Comparison of ENCODE assay signal across 1 cellular context in genomic region chr3:122794779-122795673, GRCh38.
A peak's percentile ranks its signal among the peaks of the same experiment; 100 is the strongest.
TF ChIP-seq lines count a peak whose summit lies in the region.

A gene with protein sequence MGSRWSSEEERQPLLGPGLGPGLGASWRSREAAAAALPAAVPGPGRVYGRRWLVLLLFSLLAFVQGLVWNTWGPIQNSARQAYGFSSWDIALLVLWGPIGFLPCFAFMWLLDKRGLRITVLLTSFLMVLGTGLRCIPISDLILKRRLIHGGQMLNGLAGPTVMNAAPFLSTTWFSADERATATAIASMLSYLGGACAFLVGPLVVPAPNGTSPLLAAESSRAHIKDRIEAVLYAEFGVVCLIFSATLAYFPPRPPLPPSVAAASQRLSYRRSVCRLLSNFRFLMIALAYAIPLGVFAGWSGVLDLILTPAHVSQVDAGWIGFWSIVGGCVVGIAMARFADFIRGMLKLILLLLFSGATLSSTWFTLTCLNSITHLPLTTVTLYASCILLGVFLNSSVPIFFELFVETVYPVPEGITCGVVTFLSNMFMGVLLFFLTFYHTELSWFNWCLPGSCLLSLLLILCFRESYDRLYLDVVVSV (plus strand): TSS chr3:122795069. CDS start chr3:122795193, 124 bp downstream.

TF ChIP-seq in HEK293, 187 proteins besides CTCF, POLR2A, EP300 and RAD21 (continued from another document and continues in another):
- TF ChIP-seq ZNF645 (tag by site-specific recombination; IDR thresholded peaks at IDR 0.05) (no peak), ZNF146 (tag by site-specific recombination; IDR thresholded peaks at IDR 0.05) (0 out of 2 replicates have a peak, but pooled peaks have one; percentile 4), ZNF19 (tag by site-specific recombination; IDR thresholded peaks at IDR 0.05; ENCODE audit: low read depth) (no peak), ZNF514 (tag by site-specific recombination; IDR thresholded peaks at IDR 0.05) (no peak), ZNF48 (tag by site-specific recombination; IDR thresholded peaks at IDR 0.05) (no peak), ZIC2 (tag by site-specific recombination; IDR thresholded peaks at IDR 0.05) (peak; percentile 73), ZSCAN18 (tag by site-specific recombination; IDR thresholded peaks at IDR 0.05) (no peak), ZNF114 (tag by site-specific recombination; IDR thresholded peaks at IDR 0.05) (no peak), KLF7 (tag by site-specific recombination; IDR thresholded peaks at IDR 0.05; ENCODE audit: borderline replicate concordance) (no peak), ZNF2 (tag by site-specific recombination; IDR thresholded peaks at IDR 0.05) (no peak), ZNF549 (tag by site-specific recombination; IDR thresholded peaks at IDR 0.05) (no peak), KLF9 (tag by site-specific recombination; IDR thresholded peaks at IDR 0.05; ENCODE audit: low read depth) (peak; percentile 54), ZNF211 (tag by site-specific recombination; IDR thresholded peaks at IDR 0.05; ENCODE audit: low read depth) (no peak), SP7 (tag by site-specific recombination; IDR thresholded peaks at IDR 0.05) (no peak; the same call in none of the 2 replicates), SETDB1 (IDR thresholded peaks at IDR 0.05; ENCODE audit: insufficient read length, low read length) (no peak), TCF7L2 (IDR thresholded peaks at IDR 0.05; ENCODE audit: borderline replicate concordance, low read depth, low read length) (no peak), ZBTB21 (tag by site-specific recombination; IDR thresholded peaks at IDR 0.05) (0 out of 2 replicates have a peak, but pooled peaks have one; percentile 80), SP2 (tag by site-specific recombination; IDR thresholded peaks at IDR 0.05) (peak; percentile 85), ZNF623 (tag by site-specific recombination; IDR thresholded peaks at IDR 0.05) (no peak), ZNF548 (tag by site-specific recombination; IDR thresholded peaks at IDR 0.05) (no peak), ZNF560 (tag by site-specific recombination; IDR thresholded peaks at IDR 0.05; ENCODE audit: borderline replicate concordance) (no peak), ZNF76 (tag by site-specific recombination; IDR thresholded peaks at IDR 0.05; ENCODE audit: borderline replicate concordance, low read depth) (no peak; the same call in 1 of the 2 replicates), ZNF10 (tag by site-specific recombination; IDR thresholded peaks at IDR 0.05) (no peak), ZNF121 (tag by site-specific recombination; IDR thresholded peaks at IDR 0.05) (no peak), ZNF610 (tag by site-specific recombination; IDR thresholded peaks at IDR 0.05; ENCODE audit: borderline replicate concordance) (no peak), ZNF350 (tag by site-specific recombination; IDR thresholded peaks at IDR 0.05) (no peak), ZNF16 (tag by site-specific recombination; IDR thresholded peaks at IDR 0.05; ENCODE audit: low read depth) (no peak), ZNF292 (tag by site-specific recombination; IDR thresholded peaks at IDR 0.05; ENCODE audit: borderline replicate concordance, low read depth) (no peak), ZNF707 (tag by site-specific recombination; IDR thresholded peaks at IDR 0.05) (no peak), ZNF843 (tag by site-specific recombination; IDR thresholded peaks at IDR 0.05) (no peak), ZNF362 (tag by site-specific recombination; IDR thresholded peaks at IDR 0.05) (no peak), ZFP3 (tag by site-specific recombination; IDR thresholded peaks at IDR 0.05; ENCODE audit: low read depth) (no peak), ZNF423 (tag by site-specific recombination; IDR thresholded peaks at IDR 0.05) (no peak; the same call in 1 of the 2 replicates), MZF1 (tag by site-specific recombination; IDR thresholded peaks at IDR 0.05; ENCODE audit: borderline replicate concordance) (no peak), ZNF280C (tag by site-specific recombination; IDR thresholded peaks at IDR 0.05) (no peak), ZNF596 (tag by site-specific recombination; IDR thresholded peaks at IDR 0.05) (no peak), ZNF23 (tag by site-specific recombination; IDR thresholded peaks at IDR 0.05; ENCODE audit: borderline replicate concordance) (no peak), ZFHX2 (tag by site-specific recombination; conservative IDR thresholded peaks at IDR 0.05) (no peak), ZNF133 (tag by site-specific recombination; IDR thresholded peaks at IDR 0.05) (no peak), ZNF561 (tag by site-specific recombination; IDR thresholded peaks at IDR 0.05; ENCODE audit: borderline replicate concordance) (peak; percentile 43; the same call in 1 of the 2 replicates), YY1 (tag by site-specific recombination; IDR thresholded peaks at IDR 0.05) (no peak), PRDM6 (tag by site-specific recombination; IDR thresholded peaks at IDR 0.05) (no peak)
- TF ChIP-seq, protein P1, sequence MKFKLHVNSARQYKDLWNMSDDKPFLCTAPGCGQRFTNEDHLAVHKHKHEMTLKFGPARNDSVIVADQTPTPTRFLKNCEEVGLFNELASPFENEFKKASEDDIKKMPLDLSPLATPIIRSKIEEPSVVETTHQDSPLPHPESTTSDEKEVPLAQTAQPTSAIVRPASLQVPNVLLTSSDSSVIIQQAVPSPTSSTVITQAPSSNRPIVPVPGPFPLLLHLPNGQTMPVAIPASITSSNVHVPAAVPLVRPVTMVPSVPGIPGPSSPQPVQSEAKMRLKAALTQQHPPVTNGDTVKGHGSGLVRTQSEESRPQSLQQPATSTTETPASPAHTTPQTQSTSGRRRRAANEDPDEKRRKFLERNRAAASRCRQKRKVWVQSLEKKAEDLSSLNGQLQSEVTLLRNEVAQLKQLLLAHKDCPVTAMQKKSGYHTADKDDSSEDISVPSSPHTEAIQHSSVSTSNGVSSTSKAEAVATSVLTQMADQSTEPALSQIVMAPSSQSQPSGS (tag by site-specific recombination; IDR thresholded peaks at IDR 0.05; ENCODE audit: low read depth) = no peak
- TF ChIP-seq, protein P2, sequence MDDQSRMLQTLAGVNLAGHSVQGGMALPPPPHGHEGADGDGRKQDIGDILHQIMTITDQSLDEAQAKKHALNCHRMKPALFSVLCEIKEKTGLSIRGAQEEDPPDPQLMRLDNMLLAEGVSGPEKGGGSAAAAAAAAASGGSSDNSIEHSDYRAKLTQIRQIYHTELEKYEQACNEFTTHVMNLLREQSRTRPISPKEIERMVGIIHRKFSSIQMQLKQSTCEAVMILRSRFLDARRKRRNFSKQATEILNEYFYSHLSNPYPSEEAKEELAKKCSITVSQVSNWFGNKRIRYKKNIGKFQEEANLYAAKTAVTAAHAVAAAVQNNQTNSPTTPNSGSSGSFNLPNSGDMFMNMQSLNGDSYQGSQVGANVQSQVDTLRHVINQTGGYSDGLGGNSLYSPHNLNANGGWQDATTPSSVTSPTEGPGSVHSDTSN (CRISPR knock-in tag; IDR thresholded peaks at IDR 0.05) = no peak
- TF ChIP-seq, protein P3, sequence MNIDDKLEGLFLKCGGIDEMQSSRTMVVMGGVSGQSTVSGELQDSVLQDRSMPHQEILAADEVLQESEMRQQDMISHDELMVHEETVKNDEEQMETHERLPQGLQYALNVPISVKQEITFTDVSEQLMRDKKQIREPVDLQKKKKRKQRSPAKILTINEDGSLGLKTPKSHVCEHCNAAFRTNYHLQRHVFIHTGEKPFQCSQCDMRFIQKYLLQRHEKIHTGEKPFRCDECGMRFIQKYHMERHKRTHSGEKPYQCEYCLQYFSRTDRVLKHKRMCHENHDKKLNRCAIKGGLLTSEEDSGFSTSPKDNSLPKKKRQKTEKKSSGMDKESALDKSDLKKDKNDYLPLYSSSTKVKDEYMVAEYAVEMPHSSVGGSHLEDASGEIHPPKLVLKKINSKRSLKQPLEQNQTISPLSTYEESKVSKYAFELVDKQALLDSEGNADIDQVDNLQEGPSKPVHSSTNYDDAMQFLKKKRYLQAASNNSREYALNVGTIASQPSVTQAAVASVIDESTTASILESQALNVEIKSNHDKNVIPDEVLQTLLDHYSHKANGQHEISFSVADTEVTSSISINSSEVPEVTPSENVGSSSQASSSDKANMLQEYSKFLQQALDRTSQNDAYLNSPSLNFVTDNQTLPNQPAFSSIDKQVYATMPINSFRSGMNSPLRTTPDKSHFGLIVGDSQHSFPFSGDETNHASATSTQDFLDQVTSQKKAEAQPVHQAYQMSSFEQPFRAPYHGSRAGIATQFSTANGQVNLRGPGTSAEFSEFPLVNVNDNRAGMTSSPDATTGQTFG (tag by site-specific recombination; IDR thresholded peaks at IDR 0.05; ENCODE audit: borderline replicate concordance) = no peak
- TF ChIP-seq, protein P4, sequence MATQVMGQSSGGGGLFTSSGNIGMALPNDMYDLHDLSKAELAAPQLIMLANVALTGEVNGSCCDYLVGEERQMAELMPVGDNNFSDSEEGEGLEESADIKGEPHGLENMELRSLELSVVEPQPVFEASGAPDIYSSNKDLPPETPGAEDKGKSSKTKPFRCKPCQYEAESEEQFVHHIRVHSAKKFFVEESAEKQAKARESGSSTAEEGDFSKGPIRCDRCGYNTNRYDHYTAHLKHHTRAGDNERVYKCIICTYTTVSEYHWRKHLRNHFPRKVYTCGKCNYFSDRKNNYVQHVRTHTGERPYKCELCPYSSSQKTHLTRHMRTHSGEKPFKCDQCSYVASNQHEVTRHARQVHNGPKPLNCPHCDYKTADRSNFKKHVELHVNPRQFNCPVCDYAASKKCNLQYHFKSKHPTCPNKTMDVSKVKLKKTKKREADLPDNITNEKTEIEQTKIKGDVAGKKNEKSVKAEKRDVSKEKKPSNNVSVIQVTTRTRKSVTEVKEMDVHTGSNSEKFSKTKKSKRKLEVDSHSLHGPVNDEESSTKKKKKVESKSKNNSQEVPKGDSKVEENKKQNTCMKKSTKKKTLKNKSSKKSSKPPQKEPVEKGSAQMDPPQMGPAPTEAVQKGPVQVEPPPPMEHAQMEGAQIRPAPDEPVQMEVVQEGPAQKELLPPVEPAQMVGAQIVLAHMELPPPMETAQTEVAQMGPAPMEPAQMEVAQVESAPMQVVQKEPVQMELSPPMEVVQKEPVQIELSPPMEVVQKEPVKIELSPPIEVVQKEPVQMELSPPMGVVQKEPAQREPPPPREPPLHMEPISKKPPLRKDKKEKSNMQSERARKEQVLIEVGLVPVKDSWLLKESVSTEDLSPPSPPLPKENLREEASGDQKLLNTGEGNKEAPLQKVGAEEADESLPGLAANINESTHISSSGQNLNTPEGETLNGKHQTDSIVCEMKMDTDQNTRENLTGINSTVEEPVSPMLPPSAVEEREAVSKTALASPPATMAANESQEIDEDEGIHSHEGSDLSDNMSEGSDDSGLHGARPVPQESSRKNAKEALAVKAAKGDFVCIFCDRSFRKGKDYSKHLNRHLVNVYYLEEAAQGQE (tag by site-specific recombination; IDR thresholded peaks at IDR 0.05) = 0 out of 2 replicates have a peak, but pooled peaks have one; percentile 28
